Comparison of ENCODE assay signal across 7 cellular contexts in the genomic region with DNA sequence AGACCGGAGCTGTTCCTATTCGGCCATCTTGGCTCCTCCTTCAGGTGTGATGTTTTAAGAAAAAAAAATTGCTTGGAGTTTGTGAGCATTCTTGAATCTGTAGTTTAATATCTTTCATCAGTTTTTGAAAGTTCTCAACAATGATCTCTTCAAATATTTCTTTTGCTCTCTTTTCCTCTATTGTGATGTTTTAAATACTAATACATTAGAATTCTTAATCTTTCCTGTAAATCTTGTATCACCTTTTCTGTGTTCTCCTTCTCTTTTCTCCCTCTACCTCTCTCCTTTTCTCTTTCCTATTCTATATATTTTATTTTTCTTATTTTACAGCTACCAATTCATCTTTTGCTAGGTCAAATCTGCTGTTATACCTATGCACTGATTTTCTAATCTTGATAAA.
"Had no signal": no experiment of that assay in that cellular context is flagged by ENCODE, and none has a peak within 500 bp of the region (broad histone marks: within the 10 kb centered on the region; RNA-seq: fewer than 3 reads in every experiment).

No MANE protein-coding gene starts in this region.

- H3K27ac ChIP-seq: HL-60, KMS-11 had no signal

- DNase-seq: IMR-90, Karpas-422, KBM-7, KG1 had no signal

- H3K4me3 ChIP-seq: K562 had no signal
